Comparison of ENCODE assay signal across 8 cellular contexts in the genomic region with DNA sequence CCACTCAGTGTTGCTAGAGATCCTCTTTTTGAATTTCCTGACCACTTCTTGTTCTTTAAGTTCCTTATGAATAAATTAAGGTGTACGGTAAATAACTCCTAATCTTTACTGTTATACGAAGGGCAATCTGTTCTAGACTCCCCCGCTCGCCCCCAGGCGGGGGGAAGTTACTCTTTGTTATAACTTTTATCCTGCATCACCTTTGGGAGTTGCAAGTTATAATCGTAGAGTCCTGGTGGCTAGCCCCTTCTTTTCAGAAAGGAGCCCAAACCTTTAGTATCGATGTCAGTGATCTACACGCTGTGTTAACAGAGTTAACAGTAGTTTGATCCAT. TPM values are rescaled to one million over a fixed set of nuclear protein-coding genes. Genes with fewer than 3 reads are reported as not detected.
DNase-seq lines count a peak whose midpoint lies in the region; ATAC-seq and TF ChIP-seq lines count a peak whose summit lies in the region.

No MANE protein-coding gene starts in this region.

- peak overlapping the region; percentile 32 for H3K27ac ChIP-seq in A673 (ENCODE audit: low read depth, low read length, poor library complexity, severe bottlenecking)
- H3K27ac ChIP-seq in HEK293 (ENCODE audit: extremely low read depth, low read depth, low read length) = peak overlapping the region; percentile 59; the same call in 1 of the 2 replicates
- peak overlapping the region; percentile 93 for H3K27ac ChIP-seq in layer of hippocampus (ENCODE audit: low read depth, low read length)
- peak overlapping the region; percentile 60 to 62 for H3K27ac ChIP-seq in testis

- CTCF ChIA-PET in A673 (lab: Charles Lee) (interaction anchor here (1.1 kb wide), 1 partner anchor 542 kb away, joined by 6 read pairs; no protein-coding TSS in a partner anchor), HEK293 (lab: Yijun Ruan, JAX) (no interaction called here)

- no peak for TF ChIP-seq POLR2A in testis (IDR thresholded peaks at IDR 0.05)

- no peaks in the 10 kb centered on the region for H3K9me3 Mint-ChIP-seq in activated naive CD8-positive, alpha-beta T cell treated with anti-CD3 and anti-CD28 coated beads, Interleukin-2, amount 10 ng/mL, durations not matched to agents 7 days and 5 days

- TF ChIP-seq CTCF in A673 (conservative IDR thresholded peaks at IDR 0.05; ENCODE audit: low read depth, low read length) (no peak), HEK293 (tag by site-specific recombination; IDR thresholded peaks at IDR 0.05) (no peak), testis (IDR thresholded peaks at IDR 0.05) (no peak), GM13977 (IDR thresholded peaks at IDR 0.05; ENCODE audit: extremely low read depth, insufficient read depth, missing control alignments) (no peak)

- in situ Hi-C loops in GM13977 (cut with MboI; ENCODE audit: low pct_unique_long_range_greater_than_20kb, low sequenced_read_pairs, unreplicated experiment) = no loop called here

- DNase-seq in A673 (ENCODE audit: low spot score) = no peak
- DNase-seq in activated naive CD8-positive, alpha-beta T cell treated with anti-CD3 and anti-CD28 coated beads, Interleukin-2, amount 10 ng/mL, durations not matched to agents 7 days and 5 days = no peak
- no peak for DNase-seq in testis
- no peak for DNase-seq in GM13977 (ENCODE audit: low spot score)
- no peak for DNase-seq in NCI-H69 (lab: John Stamatoyannopoulos, UW)

- intact Hi-C loops in A673 (cut with micrococcal nuclease; ENCODE audit: unreplicated experiment) (no loop called here), testis (cut with DNase I; ENCODE audit: low total_unique reads) (no loop called here)

- POLR2A ChIA-PET in A673 (lab: Charles Lee; ENCODE audit: low non-redundant PET) = no interaction called here
- POLR2A ChIA-PET in HEK293 (lab: Yijun Ruan, JAX) = interaction anchor here (0.5 kb wide), 1 partner anchor 32 kb away, joined by 4 read pairs; no protein-coding TSS in a partner anchor
- POLR2A ChIA-PET in activated naive CD8-positive, alpha-beta T cell treated with anti-CD3 and anti-CD28 coated beads, Interleukin-2, amount 10 ng/mL, durations not matched to agents 7 days and 5 days (lab: Charles Lee) = no interaction called here

- ATAC-seq in activated naive CD8-positive, alpha-beta T cell treated with anti-CD3 and anti-CD28 coated beads, Interleukin-2, amount 10 ng/mL, durations not matched to agents 7 days and 5 days (ENCODE audit: low read depth) = no peak
- no peak for ATAC-seq in HG03439 (IDR thresholded peaks at IDR 0.05; ENCODE audit: unreplicated experiment)

- H3K9me3 ChIP-seq in A673 (ENCODE audit: low read depth, low read length, poor library complexity, severe bottlenecking) (no peaks in the 10 kb centered on the region), HEK293 (ENCODE audit: control insufficient read depth, insufficient read depth, low read depth, low read length) (no peaks in the 10 kb centered on the region), testis (no peaks in the 10 kb centered on the region)

- WGBS in testis, 2 donors = 4 to 11% methylated on average over 8 of the region's 8 CpGs

- H3K27ac Mint-ChIP-seq in activated naive CD8-positive, alpha-beta T cell treated with anti-CD3 and anti-CD28 coated beads, Interleukin-2, amount 10 ng/mL, durations not matched to agents 7 days and 5 days = peak overlapping the region; percentile 75

- H3K36me3 ChIP-seq in A673 (ENCODE audit: insufficient read depth, low read length, poor library complexity, severe bottlenecking) (no peaks in the 10 kb centered on the region), HEK293 (ENCODE audit: control insufficient read depth in 2 of 2, insufficient read depth in 1 of 2, low read length in 2 of 2) (no peaks in the 10 kb centered on the region), testis (ENCODE audit: low read depth, missing control alignments) (no peaks in the 10 kb centered on the region)

- H3K4me3 Mint-ChIP-seq in activated naive CD8-positive, alpha-beta T cell treated with anti-CD3 and anti-CD28 coated beads, Interleukin-2, amount 10 ng/mL, durations not matched to agents 7 days and 5 days = peak overlapping the region; percentile 88

- H3K36me3 Mint-ChIP-seq in activated naive CD8-positive, alpha-beta T cell treated with anti-CD3 and anti-CD28 coated beads, Interleukin-2, amount 10 ng/mL, durations not matched to agents 7 days and 5 days = peaks cover 1% of the 10 kb centered on the region

- H3K4me3 ChIP-seq in A673 (ENCODE audit: low read depth, low read length, poor library complexity, severe bottlenecking) = peak overlapping the region; percentile 62
- H3K4me3 ChIP-seq in HEK293 (ENCODE audit: low read depth, low read length) = peak overlapping the region; percentile 92
- peak overlapping the region; percentile 73 to 86 for H3K4me3 ChIP-seq in testis

- H3K4me1 Mint-ChIP-seq in activated naive CD8-positive, alpha-beta T cell treated with anti-CD3 and anti-CD28 coated beads, Interleukin-2, amount 10 ng/mL, durations not matched to agents 7 days and 5 days = peaks cover 10% of the 10 kb centered on the region

- H3K27me3 ChIP-seq in A673 (replicated peaks; ENCODE audit: insufficient read depth, low read depth, low read length, poor library complexity) (no peaks in the 10 kb centered on the region), layer of hippocampus (ENCODE audit: control insufficient read depth, insufficient read depth, low read length) (no peaks in the 10 kb centered on the region), testis (no peaks in the 10 kb centered on the region)

- TSS peak; percentile 60 for BruUV-seq in A673 (replicated peaks; lab: Mats Ljungman, UMichigan)

- peaks cover 3% of the 10 kb centered on the region for H3K27me3 Mint-ChIP-seq in activated naive CD8-positive, alpha-beta T cell treated with anti-CD3 and anti-CD28 coated beads, Interleukin-2, amount 10 ng/mL, durations not matched to agents 7 days and 5 days

- peaks cover 7% of the 10 kb centered on the region for H3K4me1 ChIP-seq in A673 (ENCODE audit: insufficient read depth, low read length, poor library complexity, severe bottlenecking)
- peaks cover 2% of the 10 kb centered on the region; the same call in 1 of the 2 replicates for H3K4me1 ChIP-seq in HEK293 (ENCODE audit: control insufficient read depth, insufficient read depth, low read length)
- no peaks in the 10 kb centered on the region for H3K4me1 ChIP-seq in testis

TF ChIP-seq in HEK293, 187 proteins besides CTCF, POLR2A, EP300 and RAD21:
- TF ChIP-seq ZNF335 (tag by site-specific recombination; conservative IDR thresholded peaks at IDR 0.05) (0 out of 2 replicates have a peak, but pooled peaks have one; percentile 16), ZNF146 (tag by site-specific recombination; IDR thresholded peaks at IDR 0.05) (no peak)
TF ChIP-seq in HEK293: peak in this region for 1.

RNA-seq across cellular contexts. Expression of a gene that starts 0.7 kb away (rescaled TPM):
- total RNA-seq in A673 (2021) = 7.0 and 11.6 TPM in 2 replicates
- total RNA-seq in activated naive CD8-positive, alpha-beta T cell treated with anti-CD3 and anti-CD28 coated beads, Interleukin-2, amount 10 ng/mL, durations not matched to agents 7 days and 5 days = 10 to 100 TPM; 14.7 to 20.9 TPM
- total RNA-seq in testis = 10 to 100 TPM; 26.1 to 33.1 TPM
- polyA plus RNA-seq in testis (ENCODE audit: insufficient read depth, low read depth, low replicate concordance) = 60.9 TPM

RNA-seq across cellular contexts. Expression of a gene that starts 26.1 kb away (rescaled TPM):
- 5.1 and 6.9 TPM in 2 replicates for total RNA-seq in A673 (2021)
- total RNA-seq in activated naive CD8-positive, alpha-beta T cell treated with anti-CD3 and anti-CD28 coated beads, Interleukin-2, amount 10 ng/mL, durations not matched to agents 7 days and 5 days = 10 to 100 TPM; 45.9 to 50.4 TPM
- total RNA-seq in testis = 10 to 100 TPM in 1 of 2 donors, 1 to 10 TPM in 1; 8.2 to 12.8 TPM
- 6.0 TPM for polyA plus RNA-seq in testis (ENCODE audit: insufficient read depth, low read depth, low replicate concordance)

Comparison
In these comparisons a context has a peak if more than half of its experiments do, and no peak if none do; other contexts are left out.
1. H3K27ac ChIP-seq: peak in every context shown above with its lines; median percentile 93 in layer of hippocampus; 61 in testis; 59 in HEK293; 32 in A673.